ENCODE assay signal across 27 cellular contexts in genomic region chr22:49205401-49205800, GRCh38.
A peak's percentile ranks its signal among the peaks of the same experiment; 100 is the strongest.
DNase-seq lines count a peak whose midpoint lies in the region; ATAC-seq and TF ChIP-seq lines count a peak whose summit lies in the region.
"Had no signal": no experiment of that assay in that cellular context is flagged by ENCODE, and none has a peak within 500 bp of the region (broad histone marks: within the 10 kb centered on the region; RNA-seq: fewer than 3 reads in every experiment).

No MANE protein-coding gene starts in this region.

- TF ChIP-seq CTCF in mesothelial cell of epicardium (IDR thresholded peaks at IDR 0.05; ENCODE audit: unreplicated experiment) (no peak), testis (IDR thresholded peaks at IDR 0.05) (no peak), RWPE1 (conservative IDR thresholded peaks at IDR 0.05; ENCODE audit: low read depth) (no peak)

- WGBS in testis, 2 donors: 58 to 68% methylated on average over 5 to 7 of the region's 7 CpGs

- CTCF ChIA-PET in RWPE1 (lab: Yijun Ruan, JAX): no interaction called here

- H3K9me3 Mint-ChIP-seq in activated T-cell treated with anti-CD3 and anti-CD28 coated beads, Interleukin-2, amount 50 U/mL, for 24 hours: no peaks in the 10 kb centered on the region
- H3K9me3 Mint-ChIP-seq in activated T-cell treated with anti-CD3 and anti-CD28 coated beads, Interleukin-2, amount 50 U/mL, for 4 hours: no peaks in the 10 kb centered on the region
- no peaks in the 10 kb centered on the region for H3K9me3 Mint-ChIP-seq in activated naive CD8-positive, alpha-beta T cell treated with anti-CD3 and anti-CD28 coated beads, Interleukin-2, amount 50 U/mL, for 24 hours
- H3K9me3 Mint-ChIP-seq in mesothelial cell of epicardium: no peaks in the 10 kb centered on the region
- H3K9me3 Mint-ChIP-seq: activated T-helper 2 cell treated with anti-CD3 and anti-CD28 coated beads, Interferon-gamma antibody, Interleukin-2, Interleukin-4, amounts not matched to agents 10 μg/mL and 5 μg/mL and 100 μg/mL, durations not matched to agents 14 hours and 24 hours and 36 hours; CD8-positive, alpha-beta T cell; dendritic cell treated with granulocyte-macrophage colony-stimulating factor and Interleukin-4, amounts not matched to agents 40 ng/mL and 50 ng/mL, for 4 days had no signal

- H3K36me3 Mint-ChIP-seq in activated T-cell treated with anti-CD3 and anti-CD28 coated beads, Interleukin-2, amount 50 U/mL, for 24 hours (ENCODE audit: low read depth): no peaks in the 10 kb centered on the region
- no peaks in the 10 kb centered on the region for H3K36me3 Mint-ChIP-seq in activated T-cell treated with anti-CD3 and anti-CD28 coated beads, Interleukin-2, amount 50 U/mL, for 4 hours (ENCODE audit: insufficient read depth)
- no peaks in the 10 kb centered on the region for H3K36me3 Mint-ChIP-seq in activated naive CD8-positive, alpha-beta T cell treated with anti-CD3 and anti-CD28 coated beads, Interleukin-2, amount 50 U/mL, for 24 hours (ENCODE audit: low read depth)
- H3K36me3 Mint-ChIP-seq in mesothelial cell of epicardium: no peaks in the 10 kb centered on the region
- H3K36me3 Mint-ChIP-seq: activated naive CD8-positive, alpha-beta T cell; CD8-positive, alpha-beta T cell; naive B cell had no signal

- no peaks in the 10 kb centered on the region for H3K4me1 ChIP-seq in testis
- H3K4me1 ChIP-seq: gastroesophageal sphincter, vagina had no signal

- POLR2A ChIA-PET in RWPE1 (lab: Yijun Ruan, JAX; ENCODE audit: low non-redundant PET): no interaction called here

- no peaks in the 10 kb centered on the region for H3K27me3 ChIP-seq in testis
- H3K27me3 ChIP-seq: vagina had no signal

- intact Hi-C loops in testis (cut with DNase I; ENCODE audit: low total_unique reads): no loop called here

- no peaks in the 10 kb centered on the region for H3K36me3 ChIP-seq in testis (ENCODE audit: low read depth, missing control alignments)
- H3K36me3 ChIP-seq: gastroesophageal sphincter, vagina had no signal

- no peak overlapping the region for H3K4me3 ChIP-seq in testis
- H3K4me3 ChIP-seq: gastroesophageal sphincter, vagina had no signal

- DNase-seq in activated T-cell treated with anti-CD3 and anti-CD28 coated beads, Interleukin-2, amount 50 U/mL, for 24 hours: peak; percentile 12
- no peak for DNase-seq in activated T-cell treated with anti-CD3 and anti-CD28 coated beads, Interleukin-2, amount 50 U/mL, for 4 hours
- DNase-seq in activated naive CD8-positive, alpha-beta T cell treated with anti-CD3 and anti-CD28 coated beads, Interleukin-2, amount 50 U/mL, for 24 hours: no peak
- DNase-seq in mesothelial cell of epicardium (ENCODE audit: low spot score in 2 of 2, unreplicated experiment in 2 of 2) (peak; percentile 13 to 21), testis (peak; percentile 6), RWPE1 (ENCODE audit: low spot score) (no peak), SHP77 (lab: John Stamatoyannopoulos, UW) (no peak), RKO (ENCODE audit: low spot score) (no peak)
- DNase-seq: activated CD4-positive, alpha-beta T cell treated with anti-CD3 and anti-CD28 coated beads, Interleukin-2, amount 50 U/mL, for 1 hour; hippocampal formation; KBM-7; left ventricle myocardium superior; naive B cell; NCI-H1417; NCI-H2029 treated with DMSO at 0.1 percent for 48 hours; NCI-H226; NCI-H748 treated with DMSO at 0.1 percent for 48 hours; occipital lobe; SK-N-SH; substantia nigra; T-helper 2 cell had no signal

- no peak for ATAC-seq in activated T-cell treated with anti-CD3 and anti-CD28 coated beads, Interleukin-2, amount 50 U/mL, for 4 hours
- ATAC-seq in activated naive CD8-positive, alpha-beta T cell treated with anti-CD3 and anti-CD28 coated beads, Interleukin-2, amount 50 U/mL, for 24 hours: peak; percentile 30
- ATAC-seq: CD8-positive, alpha-beta T cell; gastroesophageal sphincter; left ventricle myocardium superior had no signal

- no peaks in the 10 kb centered on the region for H3K4me1 Mint-ChIP-seq in activated T-cell treated with anti-CD3 and anti-CD28 coated beads, Interleukin-2, amount 50 U/mL, for 24 hours (ENCODE audit: low read depth)
- H3K4me1 Mint-ChIP-seq in activated T-cell treated with anti-CD3 and anti-CD28 coated beads, Interleukin-2, amount 50 U/mL, for 4 hours (ENCODE audit: low read depth): no peaks in the 10 kb centered on the region
- no peaks in the 10 kb centered on the region for H3K4me1 Mint-ChIP-seq in activated naive CD8-positive, alpha-beta T cell treated with anti-CD3 and anti-CD28 coated beads, Interleukin-2, amount 50 U/mL, for 24 hours
- peaks cover 6% of the 10 kb centered on the region for H3K4me1 Mint-ChIP-seq in mesothelial cell of epicardium
- H3K4me1 Mint-ChIP-seq: naive B cell had no signal

- no peaks in the 10 kb centered on the region for H3K9me3 ChIP-seq in testis
- H3K9me3 ChIP-seq: gastroesophageal sphincter, SK-N-SH, vagina had no signal

- no peak overlapping the region for H3K27ac ChIP-seq in testis
- H3K27ac ChIP-seq in RWPE1: no peak overlapping the region
- H3K27ac ChIP-seq: gastroesophageal sphincter, vagina had no signal

- H3K4me3 Mint-ChIP-seq in activated T-cell treated with anti-CD3 and anti-CD28 coated beads, Interleukin-2, amount 50 U/mL, for 24 hours: no peak overlapping the region
- H3K4me3 Mint-ChIP-seq in activated T-cell treated with anti-CD3 and anti-CD28 coated beads, Interleukin-2, amount 50 U/mL, for 4 hours: no peak overlapping the region
- no peak overlapping the region for H3K4me3 Mint-ChIP-seq in activated naive CD8-positive, alpha-beta T cell treated with anti-CD3 and anti-CD28 coated beads, Interleukin-2, amount 50 U/mL, for 24 hours
- H3K4me3 Mint-ChIP-seq in mesothelial cell of epicardium: no peak overlapping the region
- H3K4me3 Mint-ChIP-seq: activated naive CD8-positive, alpha-beta T cell; CD8-positive, alpha-beta T cell; dendritic cell treated with granulocyte-macrophage colony-stimulating factor and Interleukin-4, amounts not matched to agents 40 ng/mL and 50 ng/mL, for 4 days; naive B cell had no signal

- TF ChIP-seq POLR2A in testis (IDR thresholded peaks at IDR 0.05): no peak

- H3K27me3 Mint-ChIP-seq in activated T-cell treated with anti-CD3 and anti-CD28 coated beads, Interleukin-2, amount 50 U/mL, for 24 hours: peaks cover 13% of the 10 kb centered on the region
- peaks cover 2% of the 10 kb centered on the region for H3K27me3 Mint-ChIP-seq in activated T-cell treated with anti-CD3 and anti-CD28 coated beads, Interleukin-2, amount 50 U/mL, for 4 hours (ENCODE audit: low read depth)
- peaks cover 3% of the 10 kb centered on the region for H3K27me3 Mint-ChIP-seq in activated naive CD8-positive, alpha-beta T cell treated with anti-CD3 and anti-CD28 coated beads, Interleukin-2, amount 50 U/mL, for 24 hours
- peaks cover 9% of the 10 kb centered on the region for H3K27me3 Mint-ChIP-seq in mesothelial cell of epicardium (ENCODE audit: low read depth)

- H3K27ac Mint-ChIP-seq in activated T-cell treated with anti-CD3 and anti-CD28 coated beads, Interleukin-2, amount 50 U/mL, for 24 hours: no peak overlapping the region
- H3K27ac Mint-ChIP-seq in activated naive CD8-positive, alpha-beta T cell treated with anti-CD3 and anti-CD28 coated beads, Interleukin-2, amount 50 U/mL, for 24 hours: no peak overlapping the region
- no peak overlapping the region for H3K27ac Mint-ChIP-seq in mesothelial cell of epicardium
- H3K27ac Mint-ChIP-seq: activated naive CD8-positive, alpha-beta T cell; activated T-helper 2 cell treated with anti-CD3 and anti-CD28 coated beads, Interferon-gamma antibody, Interleukin-2, Interleukin-4, amounts not matched to agents 10 μg/mL and 5 μg/mL and 100 μg/mL, durations not matched to agents 14 hours and 24 hours and 36 hours; CD8-positive, alpha-beta T cell; dendritic cell treated with granulocyte-macrophage colony-stimulating factor and Interleukin-4, amounts not matched to agents 40 ng/mL and 50 ng/mL, for 4 days had no signal

Comparison
In these comparisons a context has a peak if more than half of its experiments do, and no peak if none do; other contexts are left out.
1. DNase-seq: peak in activated T-cell treated with anti-CD3 and anti-CD28 coated beads, Interleukin-2, amount 50 U/mL, for 24 hours (single experiment), mesothelial cell of epicardium (2 of 2) and testis (single experiment); none in activated T-cell treated with anti-CD3 and anti-CD28 coated beads, Interleukin-2, amount 50 U/mL, for 4 hours (single experiment), activated naive CD8-positive, alpha-beta T cell treated with anti-CD3 and anti-CD28 coated beads, Interleukin-2, amount 50 U/mL, for 24 hours (single experiment), RWPE1 (single experiment), SHP77 (0 of 2) and RKO (single experiment).